In genomic region chr11:43315966-43316365, GRCh38 we compare ENCODE assay signal across 19 cellular contexts. TPM values are rescaled to one million over a fixed set of nuclear protein-coding genes. Genes with fewer than 3 reads are reported as not detected.
DNase-seq lines count a peak whose midpoint lies in the region; ATAC-seq and TF ChIP-seq lines count a peak whose summit lies in the region.
"Had no signal": no experiment of that assay in that cellular context is flagged by ENCODE, and none has a peak within 500 bp of the region (broad histone marks: within the 10 kb centered on the region; RNA-seq: fewer than 3 reads in every experiment).

No MANE protein-coding gene starts in this region.

- H3K79me2 ChIP-seq in PC-3 (ENCODE audit: low read length) (peaks cover 79% of the 10 kb centered on the region), GM23338 (replicated peaks; ENCODE audit: insufficient read depth) (peaks cover 78% of the 10 kb centered on the region)

- H2AFZ ChIP-seq in PC-3 (ENCODE audit: low read length) = no peak overlapping the region
- no peak overlapping the region for H2AFZ ChIP-seq in GM23338

- H3K27me3 Mint-ChIP-seq in activated T-cell treated with anti-CD3 and anti-CD28 coated beads, Interleukin-2, amount 50 U/mL, for 72 hours (ENCODE audit: low read depth) = no peaks in the 10 kb centered on the region
- H3K27me3 Mint-ChIP-seq in central memory CD8-positive, alpha-beta T cell = no peaks in the 10 kb centered on the region
- H3K27me3 Mint-ChIP-seq in stimulated activated naive CD8-positive, alpha-beta T cell treated with anti-CD3 and anti-CD28 coated beads, Interleukin-15, amount 100 ng/mL, for 72 hours = no peaks in the 10 kb centered on the region
- no peaks in the 10 kb centered on the region for H3K27me3 Mint-ChIP-seq in GM23338 (ENCODE audit: insufficient read depth, low read depth, poor library complexity)

- H3K4me1 ChIP-seq in PC-3 (ENCODE audit: insufficient read depth, low read length) = peaks cover 14% of the 10 kb centered on the region
- peaks cover 0 to 23% of the 10 kb centered on the region in 2 donors for H3K4me1 ChIP-seq in right atrium auricular region
- H3K4me1 ChIP-seq in GM23338 (ENCODE audit: insufficient read depth) = peaks cover 8% of the 10 kb centered on the region; the same call in 1 of the 2 replicates

- no peak for TF ChIP-seq CTCF in PC-3 (conservative IDR thresholded peaks at IDR 0.05; ENCODE audit: low read depth, low read length)
- no peak for TF ChIP-seq CTCF in right atrium auricular region (IDR thresholded peaks at IDR 0.05)
- TF ChIP-seq CTCF in GM23338 (conservative IDR thresholded peaks at IDR 0.05; ENCODE audit: low read depth in 2 of 2) = no peak

- no peak overlapping the region for H3K4me3 ChIP-seq in PC-3 (ENCODE audit: low read length)
- H3K4me3 ChIP-seq in right atrium auricular region = no peak overlapping the region
- H3K4me3 ChIP-seq in GM23338 = no peak overlapping the region

- H3K27me3 ChIP-seq in PC-3 (ENCODE audit: low read length) (no peaks in the 10 kb centered on the region), right atrium auricular region (no peaks in the 10 kb centered on the region), GM23338 (ENCODE audit: insufficient read depth) (no peaks in the 10 kb centered on the region)
- H3K27me3 ChIP-seq: foreskin keratinocyte had no signal

- BruUV-seq in PC-3 (replicated peaks; lab: Mats Ljungman, UMichigan) = no TSS peak

- ATAC-seq in activated T-cell treated with anti-CD3 and anti-CD28 coated beads, Interleukin-2, amount 50 U/mL, for 72 hours (replicated peaks in 1 of 2) = no peak
- ATAC-seq in PC-3 (no peak), GM23338 (no peak), GM21723 (IDR thresholded peaks at IDR 0.05; ENCODE audit: unreplicated experiment) (no peak)
- no peak for ATAC-seq in central memory CD8-positive, alpha-beta T cell (replicated peaks; ENCODE audit: extremely low read depth, poor library complexity, severe bottlenecking)
- no peak for ATAC-seq in stimulated activated naive CD8-positive, alpha-beta T cell treated with anti-CD3 and anti-CD28 coated beads, Interleukin-15, amount 100 ng/mL, for 72 hours
- ATAC-seq: foreskin keratinocyte had no signal

- H3K4me2 ChIP-seq in PC-3 (ENCODE audit: low read length) (peak overlapping the region; percentile 10; the same call in 1 of the 2 replicates), GM23338 (no peak overlapping the region)

- POLR2A ChIA-PET in PC-3 (lab: Charles Lee; ENCODE audit: unreplicated experiment) = no interaction called here

- peak overlapping the region in 1 of 2 donors; percentile 65 for H3K4me3 Mint-ChIP-seq in activated T-cell treated with anti-CD3 and anti-CD28 coated beads, Interleukin-2, amount 50 U/mL, for 72 hours
- peak overlapping the region; percentile 3 for H3K4me3 Mint-ChIP-seq in central memory CD8-positive, alpha-beta T cell
- H3K4me3 Mint-ChIP-seq in stimulated activated naive CD8-positive, alpha-beta T cell treated with anti-CD3 and anti-CD28 coated beads, Interleukin-15, amount 100 ng/mL, for 72 hours = peak overlapping the region; percentile 25 to 51
- no peak overlapping the region for H3K4me3 Mint-ChIP-seq in GM23338

- H3K9me2 ChIP-seq in PC-3 (replicated peaks; ENCODE audit: low read length) (no peaks in the 10 kb centered on the region), GM23338 (ENCODE audit: insufficient read depth) (no peaks in the 10 kb centered on the region)

- H3K9me3 Mint-ChIP-seq in activated T-cell treated with anti-CD3 and anti-CD28 coated beads, Interleukin-2, amount 50 U/mL, for 72 hours = no peaks in the 10 kb centered on the region
- H3K9me3 Mint-ChIP-seq in central memory CD8-positive, alpha-beta T cell = no peaks in the 10 kb centered on the region
- H3K9me3 Mint-ChIP-seq in stimulated activated naive CD8-positive, alpha-beta T cell treated with anti-CD3 and anti-CD28 coated beads, Interleukin-15, amount 100 ng/mL, for 72 hours = no peaks in the 10 kb centered on the region
- H3K9me3 Mint-ChIP-seq in GM23338 = no peaks in the 10 kb centered on the region
- H3K9me3 Mint-ChIP-seq: nephron had no signal

- H3K9ac ChIP-seq in PC-3 (ENCODE audit: low read length) = no peak overlapping the region

- peaks cover 34% of the 10 kb centered on the region for H4K20me1 ChIP-seq in PC-3 (ENCODE audit: low read length)
- H4K20me1 ChIP-seq in GM23338 (replicated peaks; ENCODE audit: insufficient read depth) = peaks cover 13% of the 10 kb centered on the region; the same call in 1 of the 2 replicates

- H3K27ac Mint-ChIP-seq in activated T-cell treated with anti-CD3 and anti-CD28 coated beads, Interleukin-2, amount 50 U/mL, for 72 hours = peak overlapping the region; percentile 89
- no peak overlapping the region for H3K27ac Mint-ChIP-seq in central memory CD8-positive, alpha-beta T cell (ENCODE audit: low read depth)
- no peak overlapping the region for H3K27ac Mint-ChIP-seq in stimulated activated naive CD8-positive, alpha-beta T cell treated with anti-CD3 and anti-CD28 coated beads, Interleukin-15, amount 100 ng/mL, for 72 hours
- no peak overlapping the region for H3K27ac Mint-ChIP-seq in GM23338
- H3K27ac Mint-ChIP-seq: brain, nephron had no signal

- CTCF ChIA-PET in PC-3 (lab: Charles Lee) = no interaction called here

- H3K9me3 ChIP-seq in PC-3 (ENCODE audit: low read length) (no peaks in the 10 kb centered on the region), right atrium auricular region (no peaks in the 10 kb centered on the region)

- H3K27ac ChIP-seq in PC-3 (ENCODE audit: low read length) (no peak overlapping the region), right atrium auricular region (no peak overlapping the region), GM23338 (ENCODE audit: low read depth) (no peak overlapping the region)
- H3K27ac ChIP-seq: epithelial cell of prostate, foreskin keratinocyte had no signal

- H3K36me3 ChIP-seq in PC-3 (ENCODE audit: low read depth, low read length) = peaks cover 19% of the 10 kb centered on the region
- H3K36me3 ChIP-seq in right atrium auricular region = peaks cover 9% of the 10 kb centered on the region
- H3K36me3 ChIP-seq in GM23338 (ENCODE audit: insufficient read depth) = peaks cover 9% of the 10 kb centered on the region

- H3K36me3 Mint-ChIP-seq in activated T-cell treated with anti-CD3 and anti-CD28 coated beads, Interleukin-2, amount 50 U/mL, for 72 hours (ENCODE audit: insufficient read depth in 2 of 2) = peaks cover 0 to 8% of the 10 kb centered on the region in 2 donors
- peaks cover 25% of the 10 kb centered on the region for H3K36me3 Mint-ChIP-seq in central memory CD8-positive, alpha-beta T cell (ENCODE audit: insufficient read depth)
- peaks cover 13% of the 10 kb centered on the region for H3K36me3 Mint-ChIP-seq in GM23338 (ENCODE audit: low read depth)

- intact Hi-C loops in PC-3 (cut with micrococcal nuclease) = no loop called here

- DNase-seq in activated T-cell treated with anti-CD3 and anti-CD28 coated beads, Interleukin-2, amount 50 U/mL, for 72 hours = no peak
- DNase-seq in activated T-cell treated with anti-CD3 and anti-CD28 coated beads for 4 hours (no peak), PC-3 (no peak), right atrium auricular region (ENCODE audit: low spot score) (no peak), GM23338 (ENCODE audit: low spot score) (no peak)
- DNase-seq in central memory CD8-positive, alpha-beta T cell (ENCODE audit: low spot score in 2 of 2) = no peak
- no peak for DNase-seq in stimulated activated naive CD8-positive, alpha-beta T cell treated with anti-CD3 and anti-CD28 coated beads, Interleukin-15, amount 100 ng/mL, for 72 hours
- DNase-seq: activated naive CD4-positive, alpha-beta T cell treated with Interleukin-2 at 50 U/mL for 16 hours; cortex of kidney; mesendoderm; NCI-H2081; NCI-H446 treated with DMSO at 0.1 percent for 48 hours; NK-92 treated with Interleukin-12 subunit alpha and Interleukin-12 subunit beta, amount 100 ng/mL, for 24 hours; SW 1271 had no signal

- H3F3A ChIP-seq in PC-3 (ENCODE audit: low read length, unreplicated experiment) (no peaks in the 10 kb centered on the region), GM23338 (replicated peaks; ENCODE audit: low read depth) (peaks cover 5% of the 10 kb centered on the region; the same call in 1 of the 2 replicates)

- peaks cover 48% of the 10 kb centered on the region for H3K4me1 Mint-ChIP-seq in activated T-cell treated with anti-CD3 and anti-CD28 coated beads, Interleukin-2, amount 50 U/mL, for 72 hours (ENCODE audit: low read depth)
- peaks cover 35% of the 10 kb centered on the region for H3K4me1 Mint-ChIP-seq in central memory CD8-positive, alpha-beta T cell
- peaks cover 48% of the 10 kb centered on the region for H3K4me1 Mint-ChIP-seq in stimulated activated naive CD8-positive, alpha-beta T cell treated with anti-CD3 and anti-CD28 coated beads, Interleukin-15, amount 100 ng/mL, for 72 hours
- peaks cover 9% of the 10 kb centered on the region for H3K4me1 Mint-ChIP-seq in GM23338

TF ChIP-seq in GM23338, 12 proteins besides CTCF, POLR2A, EP300 and RAD21:
- TF ChIP-seq ZNF331 (CRISPR knock-in tag; IDR thresholded peaks at IDR 0.05; ENCODE audit: low read depth) = no peak
TF ChIP-seq in GM23338: peak in this region for 0.

RNA-seq across cellular contexts. Expression of gene API5, which starts 4.2 kb away (rescaled TPM):
- 100 to 1,000 TPM in 1 of 2 donors, 10 to 100 TPM in 1; 90.7 to 111 TPM for total RNA-seq in activated T-cell treated with anti-CD3 and anti-CD28 coated beads, Interleukin-2, amount 50 U/mL, for 72 hours
- total RNA-seq in PC-3 (2014; rRNA removed) (79.5 and 83.7 TPM in 2 replicates), right atrium auricular region (10 to 100 TPM; 37.7 to 50.3 TPM)
- 130 and 144 TPM in 2 replicates for total RNA-seq in GM23338 (2014; rRNA removed; shearing (Covaris generic))
- polyA plus RNA-seq in GM23338 (2016; fragmentation: Nextera tagmentation; extraction: Ambion mirVana) = 27.3 and 36.1 TPM in 2 replicates

RNA-seq across cellular contexts. Expression of gene TTC17, which starts 42.8 kb away (rescaled TPM):
- total RNA-seq in activated T-cell treated with anti-CD3 and anti-CD28 coated beads, Interleukin-2, amount 50 U/mL, for 72 hours = 10 to 100 TPM; 67.8 to 68.2 TPM
- total RNA-seq in PC-3 (2014; rRNA removed) (42.1 and 51.7 TPM in 2 replicates), right atrium auricular region (10 to 100 TPM; 33.6 to 45.3 TPM)
- 73.3 and 87.9 TPM in 2 replicates for total RNA-seq in GM23338 (2014; rRNA removed; shearing (Covaris generic))
- polyA plus RNA-seq in GM23338 (2016; fragmentation: Nextera tagmentation; extraction: Ambion mirVana) = 49.9 and 59.3 TPM in 2 replicates
